ENCODE assay signal across 2 cellular contexts in the genomic region with DNA sequence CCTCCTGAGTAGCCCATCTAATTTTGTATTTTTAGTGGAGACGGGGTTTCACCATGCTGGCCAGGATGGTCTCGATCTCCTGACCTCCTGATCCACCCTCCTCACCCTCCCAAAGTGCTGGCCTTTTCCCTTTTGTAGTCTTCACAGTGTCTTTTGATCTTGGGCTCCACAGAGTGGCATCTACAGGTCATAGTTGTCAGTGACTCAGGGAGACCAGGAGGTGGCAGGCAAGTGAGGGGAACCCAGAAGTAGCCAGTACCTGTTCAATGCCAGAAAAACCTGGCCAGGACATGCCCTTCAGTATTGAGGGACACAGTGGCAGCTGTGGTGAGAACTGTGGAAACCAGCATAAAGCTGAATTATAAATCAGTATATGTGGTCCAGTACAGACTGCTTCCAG.
TF ChIP-seq lines count a peak whose summit lies in the region.

No MANE protein-coding gene starts in this region.

TF ChIP-seq in HCT116, 20 proteins besides CTCF, POLR2A, EP300 and RAD21:
- TF ChIP-seq SP1 (IDR thresholded peaks at IDR 0.05; ENCODE audit: low read depth) (no peak), TCF7L2 (IDR thresholded peaks at IDR 0.05; ENCODE audit: borderline replicate concordance, extremely low read depth, insufficient read depth, insufficient read length) (peak; percentile 76)

TF ChIP-seq in HepG2, 621 proteins besides CTCF, POLR2A, EP300 and RAD21:
- TF ChIP-seq, protein P1, sequence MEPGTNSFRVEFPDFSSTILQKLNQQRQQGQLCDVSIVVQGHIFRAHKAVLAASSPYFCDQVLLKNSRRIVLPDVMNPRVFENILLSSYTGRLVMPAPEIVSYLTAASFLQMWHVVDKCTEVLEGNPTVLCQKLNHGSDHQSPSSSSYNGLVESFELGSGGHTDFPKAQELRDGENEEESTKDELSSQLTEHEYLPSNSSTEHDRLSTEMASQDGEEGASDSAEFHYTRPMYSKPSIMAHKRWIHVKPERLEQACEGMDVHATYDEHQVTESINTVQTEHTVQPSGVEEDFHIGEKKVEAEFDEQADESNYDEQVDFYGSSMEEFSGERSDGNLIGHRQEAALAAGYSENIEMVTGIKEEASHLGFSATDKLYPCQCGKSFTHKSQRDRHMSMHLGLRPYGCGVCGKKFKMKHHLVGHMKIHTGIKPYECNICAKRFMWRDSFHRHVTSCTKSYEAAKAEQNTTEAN (CRISPR knock-in tag; conservative IDR thresholded peaks at IDR 0.05): no peak
- no peak for TF ChIP-seq SP2 (CRISPR knock-in tag; IDR thresholded peaks at IDR 0.05)
- TF ChIP-seq PCBP1 (IDR thresholded peaks at IDR 0.05; ENCODE audit: borderline replicate concordance, low read depth, low read length): no peak
- TF ChIP-seq, protein P2, sequence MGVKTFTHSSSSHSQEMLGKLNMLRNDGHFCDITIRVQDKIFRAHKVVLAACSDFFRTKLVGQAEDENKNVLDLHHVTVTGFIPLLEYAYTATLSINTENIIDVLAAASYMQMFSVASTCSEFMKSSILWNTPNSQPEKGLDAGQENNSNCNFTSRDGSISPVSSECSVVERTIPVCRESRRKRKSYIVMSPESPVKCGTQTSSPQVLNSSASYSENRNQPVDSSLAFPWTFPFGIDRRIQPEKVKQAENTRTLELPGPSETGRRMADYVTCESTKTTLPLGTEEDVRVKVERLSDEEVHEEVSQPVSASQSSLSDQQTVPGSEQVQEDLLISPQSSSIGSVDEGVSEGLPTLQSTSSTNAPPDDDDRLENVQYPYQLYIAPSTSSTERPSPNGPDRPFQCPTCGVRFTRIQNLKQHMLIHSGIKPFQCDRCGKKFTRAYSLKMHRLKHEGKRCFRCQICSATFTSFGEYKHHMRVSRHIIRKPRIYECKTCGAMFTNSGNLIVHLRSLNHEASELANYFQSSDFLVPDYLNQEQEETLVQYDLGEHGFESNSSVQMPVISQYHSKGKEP (CRISPR knock-in tag; IDR thresholded peaks at IDR 0.05): no peak
- TF ChIP-seq HNRNPUL1 (IDR thresholded peaks at IDR 0.05; ENCODE audit: low read depth, low read length): no peak
- TF ChIP-seq, protein P3, sequence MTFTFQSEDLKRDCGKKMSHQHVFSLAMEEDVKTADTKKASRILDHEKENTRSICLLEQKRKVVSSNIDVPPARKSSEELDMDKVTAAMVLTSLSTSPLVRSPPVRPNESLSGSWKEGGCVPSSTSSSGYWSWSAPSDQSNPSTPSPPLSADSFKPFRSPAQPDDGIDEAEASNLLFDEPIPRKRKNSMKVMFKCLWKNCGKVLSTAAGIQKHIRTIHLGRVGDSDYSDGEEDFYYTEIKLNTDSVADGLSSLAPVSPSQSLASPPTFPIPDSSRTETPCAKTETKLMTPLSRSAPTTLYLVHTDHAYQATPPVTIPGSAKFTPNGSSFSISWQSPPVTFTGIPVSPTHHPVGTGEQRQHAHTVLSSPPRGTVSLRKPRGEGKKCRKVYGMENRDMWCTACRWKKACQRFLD (CRISPR knock-in tag; IDR thresholded peaks at IDR 0.05; ENCODE audit: borderline replicate concordance): no peak
- TF ChIP-seq ZFP62 (CRISPR knock-in tag; IDR thresholded peaks at IDR 0.05): no peak
- no peak for TF ChIP-seq XBP1 (CRISPR knock-in tag; IDR thresholded peaks at IDR 0.05)
- TF ChIP-seq MTA3 (CRISPR knock-in tag; IDR thresholded peaks at IDR 0.05): no peak
